ENCODE assay signal across 8 cellular contexts in genomic region chr19:41322451-41322850, GRCh38. TPM values are rescaled to one million over a fixed set of nuclear protein-coding genes. Genes with fewer than 3 reads are reported as not detected.
DNase-seq lines count a peak whose midpoint lies in the region; ATAC-seq and TF ChIP-seq lines count a peak whose summit lies in the region.
"Had no signal": no experiment of that assay in that cellular context is flagged by ENCODE, and none has a peak within 500 bp of the region (broad histone marks: within the 10 kb centered on the region; RNA-seq: fewer than 3 reads in every experiment).

No MANE protein-coding gene starts in this region.

- H3K9me3 ChIP-seq in BLaER1 treated with 17β-estradiol and CSF1 and Interleukin-3, amounts not matched to agents 10 nM and 100 nM (replicated peaks in 1 of 11) = no peaks in the 10 kb centered on the region
- H3K9me3 ChIP-seq in mucosa of stomach (ENCODE audit: control insufficient read depth, low read length) = no peaks in the 10 kb centered on the region
- H3K9me3 ChIP-seq in body of pancreas = no peaks in the 10 kb centered on the region

- H3K36me3 ChIP-seq in BLaER1 treated with 17β-estradiol and CSF1 and Interleukin-3, amounts not matched to agents 10 nM and 100 nM = peaks cover 50 to 61% (median 55%) of the 10 kb centered on the region in 11 experiments
- peaks cover 18% of the 10 kb centered on the region for H3K36me3 ChIP-seq in mucosa of stomach (ENCODE audit: control insufficient read depth, insufficient read depth, low read length)
- H3K36me3 ChIP-seq in body of pancreas (replicated peaks in 1 of 2; ENCODE audit: insufficient read depth in 1 of 2, low read depth in 2 of 2) = peaks cover 0 to 12% of the 10 kb centered on the region in 2 donors

- H3K27me3 ChIP-seq in BLaER1 treated with 17β-estradiol and CSF1 and Interleukin-3, amounts not matched to agents 10 nM and 100 nM = no peaks in the 10 kb centered on the region
- H3K27me3 ChIP-seq in mucosa of stomach (ENCODE audit: control insufficient read depth, insufficient read depth, low read length) (peaks cover 7% of the 10 kb centered on the region), dorsolateral prefrontal cortex (peaks cover 0 to 1% (median 0%) of the 10 kb centered on the region in 45 donors), body of pancreas (no peaks in the 10 kb centered on the region)

- 86 to 90% methylated on average over 5 to 11 of the region's 11 CpGs for WGBS in body of pancreas, 2 donors

- H4K20me1 ChIP-seq in BLaER1 treated with 17β-estradiol and CSF1 and Interleukin-3, amounts not matched to agents 10 nM and 100 nM = peaks cover 5 to 97% (median 70%) of the 10 kb centered on the region in 11 experiments; a peak in 21 of 22 replicates

- H3K36me3 Mint-ChIP-seq in activated T-helper 1 cell treated with anti-CD3 and anti-CD28 coated beads, Interleukin-12 subunit alpha, Interleukin-12 subunit beta, Interleukin-2, Interleukin-4 antibody, amounts not matched to agents 30 ng/mL and 10 ng/mL and 1 ng/mL, durations not matched to agents 14 hours and 24 hours and 36 hours (ENCODE audit: low read depth) = peaks cover 44% of the 10 kb centered on the region

- H3K4me3 ChIP-seq in BLaER1 treated with 17β-estradiol and CSF1 and Interleukin-3, amounts not matched to agents 10 nM and 100 nM = peak overlapping the region in 5 of 10 experiments; percentile 15 to 59 (median 44); a peak in 5 of 20 replicates
- H3K4me3 ChIP-seq in mucosa of stomach (ENCODE audit: low read length) (no peak overlapping the region), dorsolateral prefrontal cortex (no peak overlapping the region), body of pancreas (no peak overlapping the region)

- no peaks in the 10 kb centered on the region for H3K9me3 Mint-ChIP-seq in activated T-helper 1 cell treated with anti-CD3 and anti-CD28 coated beads, Interleukin-12 subunit alpha, Interleukin-12 subunit beta, Interleukin-2, Interleukin-4 antibody, amounts not matched to agents 30 ng/mL and 10 ng/mL and 1 ng/mL, durations not matched to agents 14 hours and 24 hours and 36 hours

- H3K27ac ChIP-seq in BLaER1 treated with 17β-estradiol and CSF1 and Interleukin-3, amounts not matched to agents 10 nM and 100 nM = peak overlapping the region; percentile 74 to 93 (median 84); a peak in 21 of 22 replicates
- H3K27ac ChIP-seq in dorsolateral prefrontal cortex (peak overlapping the region in 29 of 59 donors; percentile 16 to 94 (median 87)), body of pancreas (peak overlapping the region in 1 of 4 donors; percentile 14)

- peak overlapping the region; percentile 44 for H3K27ac Mint-ChIP-seq in activated T-helper 1 cell treated with anti-CD3 and anti-CD28 coated beads, Interleukin-12 subunit alpha, Interleukin-12 subunit beta, Interleukin-2, Interleukin-4 antibody, amounts not matched to agents 30 ng/mL and 10 ng/mL and 1 ng/mL, durations not matched to agents 14 hours and 24 hours and 36 hours

- peak overlapping the region; percentile 66 to 84 (median 77); a peak in 20 of 22 replicates for H3K9ac ChIP-seq in BLaER1 treated with 17β-estradiol and CSF1 and Interleukin-3, amounts not matched to agents 10 nM and 100 nM
- peak overlapping the region; percentile 2 for H3K9ac ChIP-seq in mucosa of stomach (ENCODE audit: low read length)

- no peak for TF ChIP-seq POLR2A in body of pancreas (IDR thresholded peaks at IDR 0.05)

- peak overlapping the region; percentile 87 to 99 (median 92) for H3K4me2 ChIP-seq in BLaER1 treated with 17β-estradiol and CSF1 and Interleukin-3, amounts not matched to agents 10 nM and 100 nM

- intact Hi-C loops in activated T-helper 1 cell treated with anti-CD3 and anti-CD28 coated beads, Interleukin-12 subunit alpha, Interleukin-12 subunit beta, Interleukin-2, Interleukin-4 antibody, amounts not matched to agents 30 ng/mL and 10 ng/mL and 1 ng/mL, durations not matched to agents 14 hours and 24 hours and 36 hours (cut with micrococcal nuclease) = no loop called here
- intact Hi-C loops in dorsolateral prefrontal cortex (cut with DNase I) (no loop called here), body of pancreas (cut with DNase I) (loop anchor here (10.0 kb wide), 1 partner anchor 112 kb away; the partner anchor contains the start of gene DMAC2)

- ATAC-seq in GM18909 (IDR thresholded peaks at IDR 0.05; ENCODE audit: poor library complexity, unreplicated experiment) (no peak), body of pancreas (no peak)
- ATAC-seq: left colon had no signal

- H3K4me3 Mint-ChIP-seq in activated T-helper 1 cell treated with anti-CD3 and anti-CD28 coated beads, Interleukin-12 subunit alpha, Interleukin-12 subunit beta, Interleukin-2, Interleukin-4 antibody, amounts not matched to agents 30 ng/mL and 10 ng/mL and 1 ng/mL, durations not matched to agents 14 hours and 24 hours and 36 hours = no peak overlapping the region

- no peaks in the 10 kb centered on the region for H3K27me3 Mint-ChIP-seq in activated T-helper 1 cell treated with anti-CD3 and anti-CD28 coated beads, Interleukin-12 subunit alpha, Interleukin-12 subunit beta, Interleukin-2, Interleukin-4 antibody, amounts not matched to agents 30 ng/mL and 10 ng/mL and 1 ng/mL, durations not matched to agents 14 hours and 24 hours and 36 hours (ENCODE audit: insufficient read depth)

- H3K4me1 ChIP-seq in BLaER1 treated with 17β-estradiol and CSF1 and Interleukin-3, amounts not matched to agents 10 nM and 100 nM = peaks cover 66 to 78% (median 69%) of the 10 kb centered on the region in 10 experiments
- H3K4me1 ChIP-seq in mucosa of stomach (ENCODE audit: control insufficient read depth, insufficient read depth, low read length) (peaks cover 58% of the 10 kb centered on the region), body of pancreas (peaks cover 36% of the 10 kb centered on the region)

- DNase-seq in activated T-helper 1 cell treated with anti-CD3 and anti-CD28 coated beads, Interleukin-12 subunit alpha, Interleukin-12 subunit beta, Interleukin-2, Interleukin-4 antibody, amounts not matched to agents 30 ng/mL and 10 ng/mL and 1 ng/mL, durations not matched to agents 14 hours and 24 hours and 36 hours (ENCODE audit: low spot score) = no peak
- DNase-seq in dorsolateral prefrontal cortex (no peak), body of pancreas (no peak)
- DNase-seq: KG1, left colon had no signal

- H3K4me1 Mint-ChIP-seq in activated T-helper 1 cell treated with anti-CD3 and anti-CD28 coated beads, Interleukin-12 subunit alpha, Interleukin-12 subunit beta, Interleukin-2, Interleukin-4 antibody, amounts not matched to agents 30 ng/mL and 10 ng/mL and 1 ng/mL, durations not matched to agents 14 hours and 24 hours and 36 hours (ENCODE audit: low read depth) = peaks cover 30% of the 10 kb centered on the region

- TF ChIP-seq CTCF in dorsolateral prefrontal cortex (IDR thresholded peaks at IDR 0.05 in 54 of 56, conservative IDR thresholded peaks at IDR 0.05 in 2 of 56; ENCODE audit: low read depth in 1 of 56, partially characterized antibody in 56 of 56) = no peak
- no peak for TF ChIP-seq CTCF in body of pancreas (IDR thresholded peaks at IDR 0.05)

RNA-seq across cellular contexts. Expression of gene CCDC97, which starts 12.5 kb away (rescaled TPM):
- total RNA-seq in activated T-helper 1 cell treated with anti-CD3 and anti-CD28 coated beads, Interleukin-12 subunit alpha, Interleukin-12 subunit beta, Interleukin-2, Interleukin-4 antibody, amounts not matched to agents 30 ng/mL and 10 ng/mL and 1 ng/mL, durations not matched to agents 14 hours and 24 hours and 36 hours = 35.3 and 36.1 TPM in 2 replicates
- total RNA-seq in dorsolateral prefrontal cortex (10 to 100 TPM; 18.1 to 45.4 (median 26.0) TPM), body of pancreas (10 to 100 TPM; 10.6 to 11.2 TPM)

RNA-seq across cellular contexts. Expression of gene TGFB1, which starts 31.3 kb away (rescaled TPM):
- 108 and 112 TPM in 2 replicates for total RNA-seq in activated T-helper 1 cell treated with anti-CD3 and anti-CD28 coated beads, Interleukin-12 subunit alpha, Interleukin-12 subunit beta, Interleukin-2, Interleukin-4 antibody, amounts not matched to agents 30 ng/mL and 10 ng/mL and 1 ng/mL, durations not matched to agents 14 hours and 24 hours and 36 hours
- total RNA-seq in dorsolateral prefrontal cortex (10 to 100 TPM in 104 of 120 experiments, 1 to 10 TPM in 16; 4.3 to 34.6 (median 13.8) TPM), body of pancreas (10 to 100 TPM in 1 of 2 donors, 1 to 10 TPM in 1; 7.8 to 17.1 TPM)

RNA-seq across cellular contexts. Expression of gene B9D2, which starts 41.5 kb away (rescaled TPM):
- 4.4 and 4.5 TPM in 2 replicates for total RNA-seq in activated T-helper 1 cell treated with anti-CD3 and anti-CD28 coated beads, Interleukin-12 subunit alpha, Interleukin-12 subunit beta, Interleukin-2, Interleukin-4 antibody, amounts not matched to agents 30 ng/mL and 10 ng/mL and 1 ng/mL, durations not matched to agents 14 hours and 24 hours and 36 hours
- total RNA-seq in dorsolateral prefrontal cortex = 10 to 100 TPM in 4 of 120 experiments, 1 to 10 TPM in 116; 3.0 to 12.9 (median 6.6) TPM
- 1 to 10 TPM in 1 of 2 donors, under 1 TPM in 1; 0.52 to 5.3 TPM for total RNA-seq in body of pancreas

RNA-seq across cellular contexts. Expression of gene TMEM91, which starts 53.9 kb away (rescaled TPM):
- total RNA-seq in activated T-helper 1 cell treated with anti-CD3 and anti-CD28 coated beads, Interleukin-12 subunit alpha, Interleukin-12 subunit beta, Interleukin-2, Interleukin-4 antibody, amounts not matched to agents 30 ng/mL and 10 ng/mL and 1 ng/mL, durations not matched to agents 14 hours and 24 hours and 36 hours = 2.8 and 2.9 TPM in 2 replicates
- total RNA-seq in dorsolateral prefrontal cortex (10 to 100 TPM in 118 of 120 experiments, 1 to 10 TPM in 2; 8.6 to 26.9 (median 16.5) TPM), body of pancreas (10 to 100 TPM in 1 of 2 donors, 1 to 10 TPM in 1; 7.5 to 15.5 TPM)

RNA-seq across cellular contexts. Expression of gene HNRNPUL1, which starts 58.3 kb away (rescaled TPM):
- total RNA-seq in activated T-helper 1 cell treated with anti-CD3 and anti-CD28 coated beads, Interleukin-12 subunit alpha, Interleukin-12 subunit beta, Interleukin-2, Interleukin-4 antibody, amounts not matched to agents 30 ng/mL and 10 ng/mL and 1 ng/mL, durations not matched to agents 14 hours and 24 hours and 36 hours = 254 and 264 TPM in 2 replicates
- total RNA-seq in dorsolateral prefrontal cortex (100 to 1,000 TPM in 114 of 120 experiments, 10 to 100 TPM in 6; 92.7 to 156 (median 118) TPM), body of pancreas (10 to 100 TPM; 76.0 to 87.3 TPM)
